Comparison of ENCODE assay signal across 1 cellular context in genomic region chr16:30052671-30053372, GRCh38.
TF ChIP-seq lines count a peak whose summit lies in the region.

No MANE protein-coding gene starts in this region.

TF ChIP-seq in GM12878, 131 proteins besides CTCF, POLR2A, EP300 and RAD21 (continues in another document):
- TF ChIP-seq MEF2B (IDR thresholded peaks at IDR 0.05; ENCODE audit: partially characterized antibody, poor library complexity, severe bottlenecking) (peak; percentile 75), MTA2 (IDR thresholded peaks at IDR 0.05; ENCODE audit: low read depth) (no peak), E2F4 (IDR thresholded peaks at IDR 0.05; ENCODE audit: low read depth, low read length) (peak; percentile 87), TCF12 (IDR thresholded peaks at IDR 0.05; ENCODE audit: low read depth, low read length) (no peak), MEF2A (IDR thresholded peaks at IDR 0.05; ENCODE audit: insufficient read depth, low read depth, low read length) (0 out of 2 replicates have a peak, but pooled peaks have one; percentile 39), PRDM15 (CRISPR knock-in tag; IDR thresholded peaks at IDR 0.05) (no peak), E2F8 (IDR thresholded peaks at IDR 0.05; ENCODE audit: low read depth, partially characterized antibody) (peak; percentile 68), ZNF622 (IDR thresholded peaks at IDR 0.05) (no peak), ZNF217 (IDR thresholded peaks at IDR 0.05) (no peak), DPF2 (IDR thresholded peaks at IDR 0.05) (peak; percentile 58; the same call in 1 of the 2 replicates), CUX1 (IDR thresholded peaks at IDR 0.05; ENCODE audit: insufficient replicate concordance, low read depth, low read length) (no peak), BMI1 (IDR thresholded peaks at IDR 0.05; ENCODE audit: borderline replicate concordance) (peak; percentile 99), ZZZ3 (IDR thresholded peaks at IDR 0.05; ENCODE audit: control insufficient read depth, insufficient read length, low read depth) (no peak), NKRF (conservative IDR thresholded peaks at IDR 0.05) (peak; percentile 95), RFX5 (IDR thresholded peaks at IDR 0.05; ENCODE audit: low read depth, low read length) (peak; percentile 47; the same call in 1 of the 2 replicates), TCF7 (IDR thresholded peaks at IDR 0.05; ENCODE audit: borderline replicate concordance) (no peak), BACH1 (IDR thresholded peaks at IDR 0.05; ENCODE audit: borderline replicate concordance) (peak; percentile 53; the same call in 1 of the 2 replicates), BCLAF1 (IDR thresholded peaks at IDR 0.05) (no peak), NRF1 (conservative IDR thresholded peaks at IDR 0.05; ENCODE audit: low read depth, low read length) (no peak), JUNB (IDR thresholded peaks at IDR 0.05) (no peak), REST (IDR thresholded peaks at IDR 0.05; ENCODE audit: low read depth, low read length) (no peak), FOXK2 (IDR thresholded peaks at IDR 0.05) (no peak), SP1 (IDR thresholded peaks at IDR 0.05; ENCODE audit: low read depth, low read length) (peak; percentile 77), PML (IDR thresholded peaks at IDR 0.05; ENCODE audit: low read length) (no peak), SMAD5 (IDR thresholded peaks at IDR 0.05; ENCODE audit: low read depth) (no peak), POU2F2 (IDR thresholded peaks at IDR 0.05; ENCODE audit: borderline replicate concordance, low read depth, low read length) (no peak), ESRRA (IDR thresholded peaks at IDR 0.05; ENCODE audit: low read length) (no peak), SMAD1 (IDR thresholded peaks at IDR 0.05; ENCODE audit: low read depth, partially characterized antibody) (no peak), IKZF2 (IDR thresholded peaks at IDR 0.05) (peak; percentile 62 to 65; a peak in 3 of 4 replicates), WRNIP1 (IDR thresholded peaks at IDR 0.05; ENCODE audit: borderline replicate concordance, low read depth, low read length) (no peak), CEBPB (IDR thresholded peaks at IDR 0.05; ENCODE audit: borderline replicate concordance in 1 of 2, low read depth in 2 of 2, low read length in 2 of 2) (no peak), PAX5 (IDR thresholded peaks at IDR 0.05; ENCODE audit: borderline replicate concordance, low read depth, low read length) (0 out of 2 replicates have a peak, but pooled peaks have one; percentile 13), NFIC (IDR thresholded peaks at IDR 0.05; ENCODE audit: low read depth, low read length) (no peak), RELA (IDR thresholded peaks at IDR 0.05; ENCODE audit: borderline replicate concordance, partially characterized antibody) (peak; percentile 59), KLF5 (IDR thresholded peaks at IDR 0.05; ENCODE audit: partially characterized antibody) (peak; percentile 45), FOS (IDR thresholded peaks at IDR 0.05; ENCODE audit: borderline replicate concordance, extremely low read depth, insufficient read length) (no peak), POLR2AphosphoS2 (IDR thresholded peaks at IDR 0.05; ENCODE audit: low read depth, low read length) (no peak), BHLHE40 (IDR thresholded peaks at IDR 0.05; ENCODE audit: borderline replicate concordance in 1 of 2, low read depth in 2 of 2, low read length in 1 of 2) (peak in 1 of 2 experiments; percentile 55; a peak in 2 of 4 replicates)
